Comparison of ENCODE assay signal across 1 cellular context in genomic region chr11:120391297-120391696, GRCh38.
TF ChIP-seq lines count a peak whose summit lies in the region.

No MANE protein-coding gene starts in this region.

TF ChIP-seq in GM23338, 12 proteins besides CTCF, POLR2A, EP300 and RAD21 (continued from another document):
- no peak for TF ChIP-seq ETS1 (IDR thresholded peaks at IDR 0.05)
- no peak for TF ChIP-seq ZNF462 (CRISPR knock-in tag; IDR thresholded peaks at IDR 0.05)
- no peak for TF ChIP-seq EZH2 (IDR thresholded peaks at IDR 0.05; ENCODE audit: low read depth, unreplicated experiment)
- TF ChIP-seq ZNF331 (CRISPR knock-in tag; IDR thresholded peaks at IDR 0.05; ENCODE audit: low read depth): no peak
- no peak for TF ChIP-seq NANOG (IDR thresholded peaks at IDR 0.05; ENCODE audit: borderline replicate concordance)
- no peak for TF ChIP-seq POLR2AphosphoS5 (IDR thresholded peaks at IDR 0.05; ENCODE audit: low read depth)
- TF ChIP-seq EZH2phosphoT487 (IDR thresholded peaks at IDR 0.05; ENCODE audit: unreplicated experiment): no peak
- TF ChIP-seq JUNB (IDR thresholded peaks at IDR 0.05; ENCODE audit: unreplicated experiment): no peak
- no peak for TF ChIP-seq CREB1 (CRISPR knock-in tag; IDR thresholded peaks at IDR 0.05; ENCODE audit: low read depth)
- no peak for TF ChIP-seq STAT1 (IDR thresholded peaks at IDR 0.05; ENCODE audit: unreplicated experiment)
